ENCODE assay signal across 2 cellular contexts in the genomic region with DNA sequence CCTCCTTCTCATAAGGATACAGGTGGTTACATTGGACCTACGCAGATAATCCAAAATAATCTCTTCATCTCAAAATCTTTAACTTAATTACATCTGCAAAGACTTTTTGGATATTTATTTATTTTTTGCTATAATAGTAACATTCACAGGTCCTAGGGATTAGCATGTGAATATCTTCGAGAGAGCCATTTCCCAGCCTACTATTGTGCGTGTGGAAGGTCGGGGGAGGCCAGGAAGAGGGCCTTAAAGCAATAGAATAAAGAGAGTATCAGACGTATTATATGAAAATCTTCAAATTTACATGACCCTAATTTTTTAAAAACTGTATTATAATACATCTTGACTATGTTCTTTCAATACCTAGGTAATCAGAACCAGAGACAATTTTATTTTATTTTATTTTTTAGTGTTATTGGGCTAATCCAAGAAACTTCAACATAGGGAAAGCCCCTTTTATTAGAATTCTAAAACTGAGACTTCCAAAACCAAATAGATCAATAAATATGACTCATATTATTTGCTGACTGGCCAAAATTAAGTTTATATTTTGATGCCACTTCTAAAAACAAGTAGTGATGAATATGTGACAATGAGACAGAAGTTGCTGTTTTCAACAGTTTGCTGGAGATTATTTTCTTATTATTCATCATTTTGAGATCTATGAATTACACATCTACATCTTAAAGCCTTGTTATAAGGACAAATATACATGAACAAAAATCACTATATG.
TF ChIP-seq lines count a peak whose summit lies in the region.

No MANE protein-coding gene starts in this region.

TF ChIP-seq in A549, 52 proteins besides CTCF, POLR2A, EP300 and RAD21 (continued from another document):
- TF ChIP-seq, protein P1, sequence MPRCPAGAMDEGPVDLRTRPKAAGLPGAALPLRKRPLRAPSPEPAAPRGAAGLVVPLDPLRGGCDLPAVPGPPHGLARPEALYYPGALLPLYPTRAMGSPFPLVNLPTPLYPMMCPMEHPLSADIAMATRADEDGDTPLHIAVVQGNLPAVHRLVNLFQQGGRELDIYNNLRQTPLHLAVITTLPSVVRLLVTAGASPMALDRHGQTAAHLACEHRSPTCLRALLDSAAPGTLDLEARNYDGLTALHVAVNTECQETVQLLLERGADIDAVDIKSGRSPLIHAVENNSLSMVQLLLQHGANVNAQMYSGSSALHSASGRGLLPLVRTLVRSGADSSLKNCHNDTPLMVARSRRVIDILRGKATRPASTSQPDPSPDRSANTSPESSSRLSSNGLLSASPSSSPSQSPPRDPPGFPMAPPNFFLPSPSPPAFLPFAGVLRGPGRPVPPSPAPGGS (IDR thresholded peaks at IDR 0.05), result no peak
TF ChIP-seq in A549: peak in this region for 1.

TF ChIP-seq in WTC11, 78 proteins besides CTCF, POLR2A, EP300 and RAD21 (continued from another document):
- no peak for TF ChIP-seq E2F4 (CRISPR knock-in tag; IDR thresholded peaks at IDR 0.05; ENCODE audit: borderline replicate concordance, low read depth)
- TF ChIP-seq, protein P2, sequence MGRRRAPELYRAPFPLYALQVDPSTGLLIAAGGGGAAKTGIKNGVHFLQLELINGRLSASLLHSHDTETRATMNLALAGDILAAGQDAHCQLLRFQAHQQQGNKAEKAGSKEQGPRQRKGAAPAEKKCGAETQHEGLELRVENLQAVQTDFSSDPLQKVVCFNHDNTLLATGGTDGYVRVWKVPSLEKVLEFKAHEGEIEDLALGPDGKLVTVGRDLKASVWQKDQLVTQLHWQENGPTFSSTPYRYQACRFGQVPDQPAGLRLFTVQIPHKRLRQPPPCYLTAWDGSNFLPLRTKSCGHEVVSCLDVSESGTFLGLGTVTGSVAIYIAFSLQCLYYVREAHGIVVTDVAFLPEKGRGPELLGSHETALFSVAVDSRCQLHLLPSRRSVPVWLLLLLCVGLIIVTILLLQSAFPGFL (CRISPR knock-in tag; IDR thresholded peaks at IDR 0.05; ENCODE audit: borderline replicate concordance), result no peak
- TF ChIP-seq ZNF138 (CRISPR knock-in tag; conservative IDR thresholded peaks at IDR 0.05), result no peak
- TF ChIP-seq, protein P3, sequence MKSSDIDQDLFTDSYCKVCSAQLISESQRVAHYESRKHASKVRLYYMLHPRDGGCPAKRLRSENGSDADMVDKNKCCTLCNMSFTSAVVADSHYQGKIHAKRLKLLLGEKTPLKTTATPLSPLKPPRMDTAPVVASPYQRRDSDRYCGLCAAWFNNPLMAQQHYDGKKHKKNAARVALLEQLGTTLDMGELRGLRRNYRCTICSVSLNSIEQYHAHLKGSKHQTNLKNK (CRISPR knock-in tag; IDR thresholded peaks at IDR 0.05), result no peak
- TF ChIP-seq ZNF219 (CRISPR knock-in tag; IDR thresholded peaks at IDR 0.05; ENCODE audit: borderline replicate concordance), result no peak
- TF ChIP-seq, protein P4, sequence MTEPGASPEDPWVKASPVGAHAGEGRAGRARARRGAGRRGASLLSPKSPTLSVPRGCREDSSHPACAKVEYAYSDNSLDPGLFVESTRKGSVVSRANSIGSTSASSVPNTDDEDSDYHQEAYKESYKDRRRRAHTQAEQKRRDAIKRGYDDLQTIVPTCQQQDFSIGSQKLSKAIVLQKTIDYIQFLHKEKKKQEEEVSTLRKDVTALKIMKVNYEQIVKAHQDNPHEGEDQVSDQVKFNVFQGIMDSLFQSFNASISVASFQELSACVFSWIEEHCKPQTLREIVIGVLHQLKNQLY (CRISPR knock-in tag; IDR thresholded peaks at IDR 0.05), result no peak
- TF ChIP-seq STAT6 (CRISPR knock-in tag; conservative IDR thresholded peaks at IDR 0.05; ENCODE audit: low read depth), result no peak
- TF ChIP-seq, protein P5, sequence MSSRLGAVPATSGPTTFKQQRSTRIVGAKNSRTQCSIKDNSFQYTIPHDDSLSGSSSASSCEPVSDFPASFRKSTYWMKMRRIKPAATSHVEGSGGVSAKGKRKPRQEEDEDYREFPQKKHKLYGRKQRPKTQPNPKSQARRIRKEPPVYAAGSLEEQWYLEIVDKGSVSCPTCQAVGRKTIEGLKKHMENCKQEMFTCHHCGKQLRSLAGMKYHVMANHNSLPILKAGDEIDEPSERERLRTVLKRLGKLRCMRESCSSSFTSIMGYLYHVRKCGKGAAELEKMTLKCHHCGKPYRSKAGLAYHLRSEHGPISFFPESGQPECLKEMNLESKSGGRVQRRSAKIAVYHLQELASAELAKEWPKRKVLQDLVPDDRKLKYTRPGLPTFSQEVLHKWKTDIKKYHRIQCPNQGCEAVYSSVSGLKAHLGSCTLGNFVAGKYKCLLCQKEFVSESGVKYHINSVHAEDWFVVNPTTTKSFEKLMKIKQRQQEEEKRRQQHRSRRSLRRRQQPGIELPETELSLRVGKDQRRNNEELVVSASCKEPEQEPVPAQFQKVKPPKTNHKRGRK (CRISPR knock-in tag; IDR thresholded peaks at IDR 0.05; ENCODE audit: borderline replicate concordance), result no peak
- no peak for TF ChIP-seq ETV6 (CRISPR knock-in tag; IDR thresholded peaks at IDR 0.05)
- TF ChIP-seq, protein P6, sequence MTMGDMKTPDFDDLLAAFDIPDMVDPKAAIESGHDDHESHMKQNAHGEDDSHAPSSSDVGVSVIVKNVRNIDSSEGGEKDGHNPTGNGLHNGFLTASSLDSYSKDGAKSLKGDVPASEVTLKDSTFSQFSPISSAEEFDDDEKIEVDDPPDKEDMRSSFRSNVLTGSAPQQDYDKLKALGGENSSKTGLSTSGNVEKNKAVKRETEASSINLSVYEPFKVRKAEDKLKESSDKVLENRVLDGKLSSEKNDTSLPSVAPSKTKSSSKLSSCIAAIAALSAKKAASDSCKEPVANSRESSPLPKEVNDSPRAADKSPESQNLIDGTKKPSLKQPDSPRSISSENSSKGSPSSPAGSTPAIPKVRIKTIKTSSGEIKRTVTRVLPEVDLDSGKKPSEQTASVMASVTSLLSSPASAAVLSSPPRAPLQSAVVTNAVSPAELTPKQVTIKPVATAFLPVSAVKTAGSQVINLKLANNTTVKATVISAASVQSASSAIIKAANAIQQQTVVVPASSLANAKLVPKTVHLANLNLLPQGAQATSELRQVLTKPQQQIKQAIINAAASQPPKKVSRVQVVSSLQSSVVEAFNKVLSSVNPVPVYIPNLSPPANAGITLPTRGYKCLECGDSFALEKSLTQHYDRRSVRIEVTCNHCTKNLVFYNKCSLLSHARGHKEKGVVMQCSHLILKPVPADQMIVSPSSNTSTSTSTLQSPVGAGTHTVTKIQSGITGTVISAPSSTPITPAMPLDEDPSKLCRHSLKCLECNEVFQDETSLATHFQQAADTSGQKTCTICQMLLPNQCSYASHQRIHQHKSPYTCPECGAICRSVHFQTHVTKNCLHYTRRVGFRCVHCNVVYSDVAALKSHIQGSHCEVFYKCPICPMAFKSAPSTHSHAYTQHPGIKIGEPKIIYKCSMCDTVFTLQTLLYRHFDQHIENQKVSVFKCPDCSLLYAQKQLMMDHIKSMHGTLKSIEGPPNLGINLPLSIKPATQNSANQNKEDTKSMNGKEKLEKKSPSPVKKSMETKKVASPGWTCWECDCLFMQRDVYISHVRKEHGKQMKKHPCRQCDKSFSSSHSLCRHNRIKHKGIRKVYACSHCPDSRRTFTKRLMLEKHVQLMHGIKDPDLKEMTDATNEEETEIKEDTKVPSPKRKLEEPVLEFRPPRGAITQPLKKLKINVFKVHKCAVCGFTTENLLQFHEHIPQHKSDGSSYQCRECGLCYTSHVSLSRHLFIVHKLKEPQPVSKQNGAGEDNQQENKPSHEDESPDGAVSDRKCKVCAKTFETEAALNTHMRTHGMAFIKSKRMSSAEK (CRISPR knock-in tag; IDR thresholded peaks at IDR 0.05; ENCODE audit: borderline replicate concordance), result no peak
- no peak for TF ChIP-seq FOXJ3 (CRISPR knock-in tag; IDR thresholded peaks at IDR 0.05; ENCODE audit: borderline replicate concordance)
- TF ChIP-seq, protein P7, sequence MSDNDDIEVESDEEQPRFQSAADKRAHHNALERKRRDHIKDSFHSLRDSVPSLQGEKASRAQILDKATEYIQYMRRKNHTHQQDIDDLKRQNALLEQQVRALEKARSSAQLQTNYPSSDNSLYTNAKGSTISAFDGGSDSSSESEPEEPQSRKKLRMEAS (CRISPR knock-in tag; IDR thresholded peaks at IDR 0.05), result no peak
TF ChIP-seq in WTC11: peak in this region for 0.
